25 cellular contexts compared by ENCODE assay signal in genomic region chr6:57247603-57248002, GRCh38.
"Had no signal": no experiment of that assay in that cellular context is flagged by ENCODE, and none has a peak within 500 bp of the region (broad histone marks: within the 10 kb centered on the region; RNA-seq: fewer than 3 reads in every experiment).

No MANE protein-coding gene starts in this region.

- H3K27ac Mint-ChIP-seq: progenitor cell of endocrine pancreas; stimulated activated naive CD8-positive, alpha-beta T cell treated with anti-CD3 and anti-CD28 coated beads, Interleukin-15, Interleukin-2, amounts not matched to agents 100 ng/mL and 50 ng/mL, for 24 hours; T-helper 1 cell treated with Interleukin-12 subunit alpha and Interleukin-12 subunit beta and Interleukin-4 antibody, amounts not matched to agents 30 μg/mL and 1 μg/mL, for 36 hours had no signal

- H3K27me3 Mint-ChIP-seq: progenitor cell of endocrine pancreas had no signal

- H3K27ac ChIP-seq: esophagus squamous epithelium, left ventricle myocardium inferior, right atrium auricular region, upper lobe of left lung had no signal

- H3K36me3 ChIP-seq: esophagus squamous epithelium, left ventricle myocardium inferior, right atrium auricular region, upper lobe of left lung had no signal

- DNase-seq: activated CD4-positive, alpha-beta T cell treated with anti-CD3 and anti-CD28 coated beads, Interleukin-2, amount 50 U/mL, for 1 hour; activated CD8-positive, alpha-beta memory T cell treated with anti-CD3 and anti-CD28 coated beads for 24 hours; activated CD8-positive, alpha-beta memory T cell treated with anti-CD3 and anti-CD28 coated beads, Interleukin-2, amount 50 U/mL, for 48 hours; activated effector memory CD4-positive, alpha-beta T cell treated with anti-CD3 and anti-CD28 coated beads, Interleukin-2, amount 50 U/mL, for 16 hours; activated naive CD4-positive, alpha-beta T cell treated with anti-CD3 and anti-CD28 coated beads, Interleukin-2, amount 50 U/mL, for 16 hours; activated T-cell treated with anti-CD3 and anti-CD28 coated beads, Interleukin-2, amount 50 U/mL, for 48 hours; aorta; cerebellar nuclear complex; dermis blood vessel endothelial cell; effector memory CD4-positive, alpha-beta T cell; esophagus squamous epithelium; head of caudate nucleus; kidney glomerular epithelial cell; left ventricle myocardium inferior; mammary epithelial cell; occipital lobe; upper lobe of left lung had no signal

- FAIRE-seq: bronchial epithelial cell, frontal cortex had no signal

- H3K9me3 ChIP-seq: esophagus squamous epithelium, left ventricle myocardium inferior, right atrium auricular region, upper lobe of left lung had no signal

- ATAC-seq: activated CD4-positive, CD25-positive, alpha-beta regulatory T cell treated with anti-CD3 and anti-CD28 coated beads, Interleukin-2, amount 50 U/mL, for 24 hours; SK-N-SH treated with all-trans-retinoic acid at 6 μM for 48 hours had no signal

- H3K4me1 ChIP-seq: left ventricle myocardium inferior had no signal

- H3K4me3 ChIP-seq: esophagus squamous epithelium, left ventricle myocardium inferior, right atrium auricular region, upper lobe of left lung had no signal

- H3K9me3 Mint-ChIP-seq: stimulated activated naive CD8-positive, alpha-beta T cell treated with anti-CD3 and anti-CD28 coated beads, Interleukin-15, Interleukin-2, amounts not matched to agents 100 ng/mL and 50 ng/mL, for 24 hours had no signal

- H3K27me3 ChIP-seq: right atrium auricular region, upper lobe of left lung had no signal

- H3K4me3 Mint-ChIP-seq: stimulated activated naive CD8-positive, alpha-beta T cell treated with anti-CD3 and anti-CD28 coated beads, Interleukin-15, Interleukin-2, amounts not matched to agents 100 ng/mL and 50 ng/mL, for 24 hours; T-helper 1 cell treated with Interleukin-12 subunit alpha and Interleukin-12 subunit beta and Interleukin-4 antibody, amounts not matched to agents 30 μg/mL and 1 μg/mL, for 36 hours had no signal
